In the genomic region with DNA sequence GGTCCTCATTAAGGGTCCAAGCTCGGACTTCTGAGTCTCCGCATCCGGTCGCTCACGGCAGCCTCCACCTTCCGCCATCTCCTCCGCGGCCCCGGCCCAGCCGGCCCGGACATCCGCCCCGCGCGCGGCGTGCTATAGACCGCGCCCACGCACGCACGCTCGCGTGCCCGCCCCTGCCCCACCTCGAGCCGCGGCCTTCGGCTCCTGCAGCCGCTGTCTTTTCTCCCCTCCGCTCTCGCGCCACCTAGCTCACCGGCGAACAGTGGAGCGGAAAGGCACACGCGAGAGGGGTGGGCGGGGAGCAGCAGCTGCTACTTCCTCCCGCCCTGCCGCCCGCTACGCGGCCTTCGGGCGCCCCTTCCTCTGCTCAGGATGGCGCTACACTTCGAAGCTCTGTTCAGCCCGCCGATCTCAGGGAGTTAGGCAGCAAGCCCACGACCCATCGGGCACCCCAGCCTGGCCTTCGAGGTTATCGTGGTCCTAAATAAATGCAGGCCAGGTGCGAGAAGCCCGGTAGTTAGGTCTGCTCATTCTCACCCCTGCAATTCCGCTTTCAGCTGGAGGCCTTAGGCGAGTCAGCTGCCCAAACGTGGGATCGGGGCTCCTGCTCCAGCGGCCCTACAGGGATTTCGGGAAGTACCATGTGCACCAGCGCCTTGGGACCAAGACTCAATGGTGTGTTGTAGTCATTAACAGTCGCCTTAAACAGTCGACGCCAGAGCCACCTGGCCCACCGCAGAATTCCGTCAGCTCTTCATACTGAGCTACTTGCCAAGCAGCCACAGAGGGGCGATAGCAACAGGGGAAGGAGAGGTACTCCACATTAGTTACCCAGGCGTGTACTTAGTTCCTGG, we compare ENCODE assay signal across 1 cellular context.
TF ChIP-seq lines count a peak whose summit lies in the region.

Gene USP4, minus strand, starts transcription at position 107 of the 854 bp plus-strand sequence. Its CDS starts 29 bp downstream, at position 78.

TF ChIP-seq in GM12878, 131 proteins besides CTCF, POLR2A, EP300 and RAD21 (continued from another document):
- TF ChIP-seq CREM (IDR thresholded peaks at IDR 0.05; ENCODE audit: low read depth), result peak; percentile 63; the same call in 1 of the 2 replicates
- TF ChIP-seq ZNF207 (IDR thresholded peaks at IDR 0.05; ENCODE audit: borderline replicate concordance), result peak; percentile 90
- no peak; the same call in 1 of the 2 replicates for TF ChIP-seq EED (IDR thresholded peaks at IDR 0.05; ENCODE audit: low read depth)
- TF ChIP-seq MXI1 (IDR thresholded peaks at IDR 0.05; ENCODE audit: low read depth, low read length), result peak; percentile 80
- TF ChIP-seq YBX1 (IDR thresholded peaks at IDR 0.05), result no peak
- TF ChIP-seq BMI1 (IDR thresholded peaks at IDR 0.05; ENCODE audit: borderline replicate concordance), result no peak
- TF ChIP-seq FOXK2 (IDR thresholded peaks at IDR 0.05), result no peak
- peak; percentile 61; the same call in 1 of the 2 replicates for TF ChIP-seq ATF7 (IDR thresholded peaks at IDR 0.05; ENCODE audit: low read depth)
- TF ChIP-seq RAD51 (IDR thresholded peaks at IDR 0.05), result peak; percentile 12; the same call in 1 of the 2 replicates
- TF ChIP-seq ATF2 (IDR thresholded peaks at IDR 0.05; ENCODE audit: low read length), result no peak
- TF ChIP-seq PAX5 (IDR thresholded peaks at IDR 0.05; ENCODE audit: borderline replicate concordance, low read depth, low read length), result peak; percentile 85; the same call in 1 of the 2 replicates
- TF ChIP-seq STAT3 (IDR thresholded peaks at IDR 0.05; ENCODE audit: low read depth, low read length), result no peak
- peak; percentile 20 for TF ChIP-seq MYC (IDR thresholded peaks at IDR 0.05; ENCODE audit: insufficient read depth, insufficient read length, insufficient replicate concordance, low read length, severe bottlenecking)
- TF ChIP-seq FOS (IDR thresholded peaks at IDR 0.05; ENCODE audit: borderline replicate concordance, extremely low read depth, insufficient read length), result no peak
- TF ChIP-seq, protein P1, sequence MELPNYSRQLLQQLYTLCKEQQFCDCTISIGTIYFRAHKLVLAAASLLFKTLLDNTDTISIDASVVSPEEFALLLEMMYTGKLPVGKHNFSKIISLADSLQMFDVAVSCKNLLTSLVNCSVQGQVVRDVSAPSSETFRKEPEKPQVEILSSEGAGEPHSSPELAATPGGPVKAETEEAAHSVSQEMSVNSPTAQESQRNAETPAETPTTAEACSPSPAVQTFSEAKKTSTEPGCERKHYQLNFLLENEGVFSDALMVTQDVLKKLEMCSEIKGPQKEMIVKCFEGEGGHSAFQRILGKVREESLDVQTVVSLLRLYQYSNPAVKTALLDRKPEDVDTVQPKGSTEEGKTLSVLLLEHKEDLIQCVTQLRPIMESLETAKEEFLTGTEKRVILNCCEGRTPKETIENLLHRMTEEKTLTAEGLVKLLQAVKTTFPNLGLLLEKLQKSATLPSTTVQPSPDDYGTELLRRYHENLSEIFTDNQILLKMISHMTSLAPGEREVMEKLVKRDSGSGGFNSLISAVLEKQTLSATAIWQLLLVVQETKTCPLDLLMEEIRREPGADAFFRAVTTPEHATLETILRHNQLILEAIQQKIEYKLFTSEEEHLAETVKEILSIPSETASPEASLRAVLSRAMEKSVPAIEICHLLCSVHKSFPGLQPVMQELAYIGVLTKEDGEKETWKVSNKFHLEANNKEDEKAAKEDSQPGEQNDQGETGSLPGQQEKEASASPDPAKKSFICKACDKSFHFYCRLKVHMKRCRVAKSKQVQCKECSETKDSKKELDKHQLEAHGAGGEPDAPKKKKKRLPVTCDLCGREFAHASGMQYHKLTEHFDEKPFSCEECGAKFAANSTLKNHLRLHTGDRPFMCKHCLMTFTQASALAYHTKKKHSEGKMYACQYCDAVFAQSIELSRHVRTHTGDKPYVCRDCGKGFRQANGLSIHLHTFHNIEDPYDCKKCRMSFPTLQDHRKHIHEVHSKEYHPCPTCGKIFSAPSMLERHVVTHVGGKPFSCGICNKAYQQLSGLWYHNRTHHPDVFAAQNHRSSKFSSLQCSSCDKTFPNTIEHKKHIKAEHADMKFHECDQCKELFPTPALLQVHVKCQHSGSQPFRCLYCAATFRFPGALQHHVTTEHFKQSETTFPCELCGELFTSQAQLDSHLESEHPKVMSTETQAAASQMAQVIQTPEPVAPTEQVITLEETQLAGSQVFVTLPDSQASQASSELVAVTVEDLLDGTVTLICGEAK (IDR thresholded peaks at IDR 0.05; ENCODE audit: borderline replicate concordance), result peak; percentile 51; the same call in 1 of the 2 replicates
- peak; percentile 24; the same call in 1 of the 2 replicates for TF ChIP-seq ZBED1 (IDR thresholded peaks at IDR 0.05; ENCODE audit: borderline replicate concordance)
- TF ChIP-seq GATAD2B (conservative IDR thresholded peaks at IDR 0.05; ENCODE audit: low read depth), result peak; percentile 91
- no peak for TF ChIP-seq BRCA1 (IDR thresholded peaks at IDR 0.05; ENCODE audit: low read depth, low read length)
- peak; percentile 85; the same call in 1 of the 2 replicates for TF ChIP-seq RB1 (IDR thresholded peaks at IDR 0.05; ENCODE audit: borderline replicate concordance)
- peak; percentile 87 for TF ChIP-seq DPF2 (IDR thresholded peaks at IDR 0.05)
- TF ChIP-seq CBX3 (IDR thresholded peaks at IDR 0.05; ENCODE audit: borderline replicate concordance, low read depth), result no peak
- TF ChIP-seq JUND (IDR thresholded peaks at IDR 0.05; ENCODE audit: low read depth, low read length), result no peak
- TF ChIP-seq HCFC1 (IDR thresholded peaks at IDR 0.05; ENCODE audit: low read length), result peak; percentile 43
- TF ChIP-seq TAF1 (IDR thresholded peaks at IDR 0.05; ENCODE audit: borderline replicate concordance, low read depth, low read length), result peak; percentile 93
- no peak; the same call in none of the 2 replicates for TF ChIP-seq NR2F1 (conservative IDR thresholded peaks at IDR 0.05)
- TF ChIP-seq BCL11A (IDR thresholded peaks at IDR 0.05; ENCODE audit: low read depth, low read length), result peak; percentile 28; the same call in 1 of the 2 replicates
- TF ChIP-seq CHD2 (IDR thresholded peaks at IDR 0.05; ENCODE audit: borderline replicate concordance, low read depth, low read length), result peak; percentile 88
- no peak for TF ChIP-seq KDM1A (IDR thresholded peaks at IDR 0.05; ENCODE audit: borderline replicate concordance)
- TF ChIP-seq, protein P2, sequence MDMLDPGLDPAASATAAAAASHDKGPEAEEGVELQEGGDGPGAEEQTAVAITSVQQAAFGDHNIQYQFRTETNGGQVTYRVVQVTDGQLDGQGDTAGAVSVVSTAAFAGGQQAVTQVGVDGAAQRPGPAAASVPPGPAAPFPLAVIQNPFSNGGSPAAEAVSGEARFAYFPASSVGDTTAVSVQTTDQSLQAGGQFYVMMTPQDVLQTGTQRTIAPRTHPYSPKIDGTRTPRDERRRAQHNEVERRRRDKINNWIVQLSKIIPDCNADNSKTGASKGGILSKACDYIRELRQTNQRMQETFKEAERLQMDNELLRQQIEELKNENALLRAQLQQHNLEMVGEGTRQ (IDR thresholded peaks at IDR 0.05; ENCODE audit: borderline replicate concordance, low read depth, low read length), result no peak
- TF ChIP-seq NFYA (IDR thresholded peaks at IDR 0.05; ENCODE audit: borderline replicate concordance, low read depth, low read length), result no peak
- TF ChIP-seq SUZ12 (IDR thresholded peaks at IDR 0.05; ENCODE audit: unreplicated experiment), result no peak
- no peak for TF ChIP-seq CBX5 (IDR thresholded peaks at IDR 0.05; ENCODE audit: low read depth)
- TF ChIP-seq ZNF274 (IDR thresholded peaks at IDR 0.05; ENCODE audit: insufficient read depth, insufficient read length), result no peak
- TF ChIP-seq, protein P3, sequence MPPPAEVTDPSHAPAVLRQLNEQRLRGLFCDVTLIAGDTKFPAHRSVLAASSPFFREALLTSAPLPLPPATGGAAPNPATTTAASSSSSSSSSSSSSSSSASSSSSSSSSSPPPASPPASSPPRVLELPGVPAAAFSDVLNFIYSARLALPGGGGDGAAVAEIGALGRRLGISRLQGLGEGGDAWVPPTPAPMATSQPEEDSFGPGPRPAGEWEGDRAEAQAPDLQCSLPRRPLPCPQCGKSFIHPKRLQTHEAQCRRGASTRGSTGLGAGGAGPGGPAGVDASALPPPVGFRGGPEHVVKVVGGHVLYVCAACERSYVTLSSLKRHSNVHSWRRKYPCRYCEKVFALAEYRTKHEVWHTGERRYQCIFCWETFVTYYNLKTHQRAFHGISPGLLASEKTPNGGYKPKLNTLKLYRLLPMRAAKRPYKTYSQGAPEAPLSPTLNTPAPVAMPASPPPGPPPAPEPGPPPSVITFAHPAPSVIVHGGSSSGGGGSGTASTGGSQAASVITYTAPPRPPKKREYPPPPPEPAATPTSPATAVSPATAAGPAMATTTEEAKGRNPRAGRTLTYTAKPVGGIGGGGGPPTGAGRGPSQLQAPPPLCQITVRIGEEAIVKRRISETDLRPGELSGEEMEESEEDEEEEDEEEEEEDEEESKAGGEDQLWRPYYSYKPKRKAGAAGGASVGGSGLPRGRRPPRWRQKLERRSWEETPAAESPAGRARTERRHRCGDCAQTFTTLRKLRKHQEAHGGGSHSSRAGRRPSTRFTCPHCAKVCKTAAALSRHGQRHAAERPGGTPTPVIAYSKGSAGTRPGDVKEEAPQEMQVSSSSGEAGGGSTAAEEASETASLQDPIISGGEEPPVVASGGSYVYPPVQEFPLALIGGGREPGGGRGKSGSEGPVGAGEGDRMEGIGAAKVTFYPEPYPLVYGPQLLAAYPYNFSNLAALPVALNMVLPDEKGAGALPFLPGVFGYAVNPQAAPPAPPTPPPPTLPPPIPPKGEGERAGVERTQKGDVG (CRISPR knock-in tag; IDR thresholded peaks at IDR 0.05), result no peak
TF ChIP-seq in GM12878: peak in this region for 65.
